ENCODE assay signal across 8 cellular contexts in genomic region chr12:106345739-106346138, GRCh38. TPM values are rescaled to one million over a fixed set of nuclear protein-coding genes. Genes with fewer than 3 reads are reported as not detected.
A peak's percentile ranks its signal among the peaks of the same experiment; 100 is the strongest.
DNase-seq lines count a peak whose midpoint lies in the region; ATAC-seq and TF ChIP-seq lines count a peak whose summit lies in the region.

No MANE protein-coding gene starts in this region.

- no peaks in the 10 kb centered on the region for H3K9me3 Mint-ChIP-seq in activated CD8-positive, alpha-beta T cell treated with anti-CD3 and anti-CD28 coated beads, Interleukin-2, amount 10 ng/mL, durations not matched to agents 7 days and 5 days (ENCODE audit: insufficient read depth)

- ATAC-seq in activated CD8-positive, alpha-beta T cell treated with anti-CD3 and anti-CD28 coated beads, Interleukin-2, amount 10 ng/mL, durations not matched to agents 7 days and 5 days: peak; percentile 39
- no peak for ATAC-seq in GM18520 (IDR thresholded peaks at IDR 0.05; ENCODE audit: unreplicated experiment)

- peaks cover 2% of the 10 kb centered on the region for H3K27me3 Mint-ChIP-seq in activated CD8-positive, alpha-beta T cell treated with anti-CD3 and anti-CD28 coated beads, Interleukin-2, amount 10 ng/mL, durations not matched to agents 7 days and 5 days (ENCODE audit: low read depth)

- TF ChIP-seq CTCF in LNCAP (IDR thresholded peaks at IDR 0.05): peak; percentile 40; the same call in 1 of the 2 replicates

- CTCF ChIA-PET in activated CD8-positive, alpha-beta T cell treated with anti-CD3 and anti-CD28 coated beads, Interleukin-2, amount 10 ng/mL, durations not matched to agents 7 days and 5 days (lab: Charles Lee): interaction anchor here (0.7 to 2.2 kb wide), 5 partner anchors 10 to 122 kb away, joined by 3 to 15 read pairs (median 5); partner anchors contain the start of gene POLR3B

- DNase-seq in D341Med (ENCODE audit: low spot score) (peak; percentile 34), hippocampal formation (lab: John Stamatoyannopoulos, UW) (peak; percentile 37 to 62), substantia nigra (lab: John Stamatoyannopoulos, UW) (peak in 30 of 49 donors; percentile 4 to 58 (median 18)), ureter (ENCODE audit: low spot score) (no peak), DMS153 (lab: John Stamatoyannopoulos, UW) (no peak)
- no peak for DNase-seq in activated CD8-positive, alpha-beta T cell treated with anti-CD3 and anti-CD28 coated beads, Interleukin-2, amount 10 ng/mL, durations not matched to agents 7 days and 5 days

- no peaks in the 10 kb centered on the region for H3K4me1 Mint-ChIP-seq in activated CD8-positive, alpha-beta T cell treated with anti-CD3 and anti-CD28 coated beads, Interleukin-2, amount 10 ng/mL, durations not matched to agents 7 days and 5 days (ENCODE audit: low read depth)

- no peak overlapping the region for H3K4me3 Mint-ChIP-seq in activated CD8-positive, alpha-beta T cell treated with anti-CD3 and anti-CD28 coated beads, Interleukin-2, amount 10 ng/mL, durations not matched to agents 7 days and 5 days

- no peak overlapping the region for H3K27ac Mint-ChIP-seq in activated CD8-positive, alpha-beta T cell treated with anti-CD3 and anti-CD28 coated beads, Interleukin-2, amount 10 ng/mL, durations not matched to agents 7 days and 5 days

- no peaks in the 10 kb centered on the region for H3K36me3 Mint-ChIP-seq in activated CD8-positive, alpha-beta T cell treated with anti-CD3 and anti-CD28 coated beads, Interleukin-2, amount 10 ng/mL, durations not matched to agents 7 days and 5 days (ENCODE audit: low read depth)

- POLR2A ChIA-PET in activated CD8-positive, alpha-beta T cell treated with anti-CD3 and anti-CD28 coated beads, Interleukin-2, amount 10 ng/mL, durations not matched to agents 7 days and 5 days (lab: Charles Lee): no interaction called here

- H3K27ac ChIP-seq in substantia nigra (ENCODE audit: low read depth, low read length, poor library complexity, severe bottlenecking): no peak overlapping the region

RNA-seq across cellular contexts. Expression of gene POLR3B, which starts 11.8 kb away (rescaled TPM):
- 1 to 10 TPM; 5.4 to 6.6 TPM for total RNA-seq in activated CD8-positive, alpha-beta T cell treated with anti-CD3 and anti-CD28 coated beads, Interleukin-2, amount 10 ng/mL, durations not matched to agents 7 days and 5 days
- 24.4 TPM for total RNA-seq in ureter

RNA-seq across cellular contexts. Expression of gene TCP11L2, which starts 43.2 kb away (rescaled TPM):
- total RNA-seq in activated CD8-positive, alpha-beta T cell treated with anti-CD3 and anti-CD28 coated beads, Interleukin-2, amount 10 ng/mL, durations not matched to agents 7 days and 5 days: 1 to 10 TPM; 5.9 to 6.4 TPM
- 19.6 TPM for total RNA-seq in ureter

Comparison
In these comparisons a context has a peak if more than half of its experiments do, and no peak if none do; other contexts are left out.
1. DNase-seq: peak in D341Med (single experiment), hippocampal formation (2 of 2) and substantia nigra (30 of 49); none in activated CD8-positive, alpha-beta T cell treated with anti-CD3 and anti-CD28 coated beads, Interleukin-2, amount 10 ng/mL, durations not matched to agents 7 days and 5 days (single experiment), ureter (single experiment) and DMS153 (single experiment).